ENCODE assay signal across 8 cellular contexts in the genomic region with DNA sequence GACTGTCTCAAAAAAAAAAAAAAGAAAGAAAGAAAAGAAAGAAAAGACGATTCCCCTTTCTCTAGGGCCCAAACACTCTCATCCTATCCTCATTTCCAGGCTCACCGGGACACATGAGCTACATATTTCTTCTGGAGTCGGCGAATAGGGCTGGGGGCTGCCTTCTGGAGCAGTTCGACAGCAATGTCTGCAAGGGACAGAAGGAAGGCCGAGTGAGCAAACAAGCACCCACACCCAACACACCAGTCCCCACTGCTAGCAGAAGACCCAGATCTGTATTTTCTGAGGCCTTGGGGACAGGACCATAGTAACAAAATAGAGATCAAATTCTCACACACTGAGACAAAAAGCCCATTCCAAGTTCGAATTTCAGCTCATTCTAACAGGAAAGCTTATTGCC. TPM values are rescaled to one million over a fixed set of nuclear protein-coding genes. Genes with fewer than 3 reads are reported as not detected.
A peak's percentile ranks its signal among the peaks of the same experiment; 100 is the strongest.
DNase-seq lines count a peak whose midpoint lies in the region; ATAC-seq and TF ChIP-seq lines count a peak whose summit lies in the region.

No MANE protein-coding gene starts in this region.

- peaks cover 20% of the 10 kb centered on the region for H4K20me1 ChIP-seq in IMR-90 (ENCODE audit: insufficient read depth, low read length)
- H4K20me1 ChIP-seq in mammary epithelial cell (ENCODE audit: insufficient read depth, low read length): no peaks in the 10 kb centered on the region

- DNase-seq in AG04450 (ENCODE audit: low read depth, low spot score) (no peak), IMR-90 (no peak), mammary epithelial cell (no peak), HK-2 (ENCODE audit: unreplicated experiment) (no peak), HUDEP-2 (lab: John Stamatoyannopoulos, UW; ENCODE audit: unreplicated experiment in 76 of 76) (no peak), dedifferentiated amniotic fluid mesenchymal stem cell (ENCODE audit: extremely low spot score) (no peak)
- DNase-seq in naive thymus-derived CD8-positive, alpha-beta T cell: no peak
- no peak for DNase-seq in stimulated activated CD4-positive, alpha-beta T cell treated with anti-CD3 and anti-CD28 coated beads, Interleukin-4, amount 100 ng/mL, for 24 hours

- H3K4me1 ChIP-seq in IMR-90 (ENCODE audit: control insufficient read depth, insufficient read depth, low read length): peaks cover 8% of the 10 kb centered on the region; the same call in 1 of the 2 replicates
- H3K4me1 ChIP-seq in mammary epithelial cell (ENCODE audit: insufficient read depth, low read length): peaks cover 28% of the 10 kb centered on the region

- H4K91ac ChIP-seq in IMR-90 (ENCODE audit: insufficient read depth, low read depth, low read length): no peak overlapping the region

- dilution Hi-C loops in IMR-90 (cut with HindIII; ENCODE audit: low sequenced_read_pairs, unreplicated experiment) (no loop called here), mammary epithelial cell (cut with HindIII; ENCODE audit: low sequenced_read_pairs) (no loop called here)

- CTCF ChIA-PET in AG04450 (lab: Charles Lee) (interaction anchor here (0.6 to 5.0 kb wide), 10 partner anchors 9 to 226 kb away, joined by 3 to 50 read pairs (median 4); a partner anchor contains a TSS), IMR-90 (lab: Yijun Ruan, JAX) (interaction anchor here (0.6 to 1.4 kb wide), 5 partner anchors 120 to 520 kb away, joined by 3 to 5 read pairs (median 3); no protein-coding TSS in a partner anchor), mammary epithelial cell (lab: Charles Lee; ENCODE audit: low non-redundant PET) (interaction anchor here (0.6 kb wide), 1 partner anchor 42 kb away, joined by 5 read pairs; no protein-coding TSS in a partner anchor)

- H2BK120ac ChIP-seq in IMR-90 (ENCODE audit: low read depth, low read length): no peak overlapping the region

- H4K8ac ChIP-seq in IMR-90 (ENCODE audit: low read depth in 2 of 2, low read length in 2 of 2): no peak overlapping the region

- H3K4me3 ChIP-seq in AG04450 (ENCODE audit: low read depth, low read length) (peak overlapping the region; percentile 94), IMR-90 (ENCODE audit: insufficient read depth, low read depth, low read length) (no peak overlapping the region), mammary epithelial cell (replicated peaks in 1 of 3; ENCODE audit: insufficient read depth in 1 of 3, low read depth in 2 of 3, low read length in 3 of 3) (peak overlapping the region; percentile 83 to 89 (median 86))

- H3K27me3 ChIP-seq in AG04450 (ENCODE audit: control insufficient read depth, insufficient read depth, low read length): no peaks in the 10 kb centered on the region
- H3K27me3 ChIP-seq in IMR-90 (ENCODE audit: control insufficient read depth, insufficient read depth, low read length): no peaks in the 10 kb centered on the region
- no peaks in the 10 kb centered on the region for H3K27me3 ChIP-seq in mammary epithelial cell (ENCODE audit: insufficient read depth, low read length)

- H2BK15ac ChIP-seq in IMR-90 (ENCODE audit: low read depth, low read length): no peak overlapping the region

- no peak overlapping the region for H3K4ac ChIP-seq in IMR-90 (ENCODE audit: low read depth, low read length)

- H3K4me2 ChIP-seq in IMR-90 (ENCODE audit: low read depth, low read length) (no peak overlapping the region), mammary epithelial cell (ENCODE audit: insufficient read depth, low read depth, low read length) (peak overlapping the region; percentile 93)

- no peak for TF ChIP-seq RAD21 in IMR-90 (IDR thresholded peaks at IDR 0.05; ENCODE audit: low read length)

- no peak for TF ChIP-seq POLR2A in IMR-90 (IDR thresholded peaks at IDR 0.05; ENCODE audit: low read depth, low read length)

- H3K18ac ChIP-seq in IMR-90 (ENCODE audit: low read depth, low read length): no peak overlapping the region

- in situ Hi-C loops in IMR-90 (cut with MboI; ENCODE audit: low sequenced_read_pairs) (no loop called here), mammary epithelial cell (cut with MboI; ENCODE audit: low sequenced_read_pairs in 2 of 2) (loop anchor here in 1 of 2 donors (10.0 kb wide), 1 partner anchor 99 kb away; a partner anchor contains a TSS)

- H3K36me3 ChIP-seq in IMR-90 (ENCODE audit: control insufficient read depth, insufficient read depth, low read length) (peaks cover 28% of the 10 kb centered on the region), mammary epithelial cell (ENCODE audit: insufficient read depth, low read length) (peaks cover 2% of the 10 kb centered on the region)

- H4K5ac ChIP-seq in IMR-90 (ENCODE audit: low read depth, low read length): no peak overlapping the region

- H3K27me3 Mint-ChIP-seq in naive thymus-derived CD8-positive, alpha-beta T cell: no peaks in the 10 kb centered on the region

- no peak for TF ChIP-seq CTCF in AG04450 (IDR thresholded peaks at IDR 0.05; ENCODE audit: low read depth, low read length)
- no peak for TF ChIP-seq CTCF in IMR-90 (conservative IDR thresholded peaks at IDR 0.05; ENCODE audit: low read depth, low read length)
- no peak for TF ChIP-seq CTCF in mammary epithelial cell (conservative IDR thresholded peaks at IDR 0.05 in 1 of 2, IDR thresholded peaks at IDR 0.05 in 1 of 2; ENCODE audit: extremely low read depth in 1 of 2, insufficient read depth in 1 of 2, low read depth in 1 of 2, low read length in 2 of 2)

- no peak overlapping the region for H2BK5ac ChIP-seq in IMR-90 (ENCODE audit: low read depth, low read length, poor library complexity, severe bottlenecking)

- H2AK5ac ChIP-seq in IMR-90 (ENCODE audit: low read depth, low read length): no peak overlapping the region

- H3K23ac ChIP-seq in IMR-90 (ENCODE audit: low read depth, low read length): peak overlapping the region; percentile 59; the same call in 1 of the 2 replicates

- H3K36me3 Mint-ChIP-seq in naive thymus-derived CD8-positive, alpha-beta T cell: peaks cover 5 to 50% (median 8%) of the 10 kb centered on the region in 3 donors

- H3K9me3 ChIP-seq in AG04450 (ENCODE audit: control insufficient read depth, insufficient read depth, low read length): no peaks in the 10 kb centered on the region; the same call in 1 of the 2 replicates
- no peaks in the 10 kb centered on the region for H3K9me3 ChIP-seq in IMR-90 (ENCODE audit: control insufficient read depth, insufficient read depth, low read length)
- no peaks in the 10 kb centered on the region for H3K9me3 ChIP-seq in mammary epithelial cell (replicated peaks; ENCODE audit: insufficient read depth, low read length)

- 0 out of 2 replicates have a peak, but pooled peaks cover 6% of the 10 kb centered on the region for H3K9me1 ChIP-seq in IMR-90 (ENCODE audit: insufficient read depth, low read length)

- H3K79me1 ChIP-seq in IMR-90 (ENCODE audit: low read depth in 1 of 2, low read length in 2 of 2): peaks cover 21 to 41% of the 10 kb centered on the region in 2 experiments

- H3K27ac Mint-ChIP-seq in naive thymus-derived CD8-positive, alpha-beta T cell: peak overlapping the region in 9 of 10 donors; percentile 82 to 99 (median 91)

- H2AFZ ChIP-seq in IMR-90 (replicated peaks; ENCODE audit: low read length, poor library complexity) (no peak overlapping the region), mammary epithelial cell (ENCODE audit: low read depth, low read length) (no peak overlapping the region)

- H2BK20ac ChIP-seq in IMR-90 (ENCODE audit: low read depth, low read length): no peak overlapping the region

- no peak overlapping the region for H3K14ac ChIP-seq in IMR-90 (replicated peaks; ENCODE audit: low read depth, low read length)

- no peak overlapping the region for H3K56ac ChIP-seq in IMR-90 (ENCODE audit: extremely low read depth, insufficient read depth, low read length)

- BruUV-seq in IMR-90 (replicated peaks; lab: Mats Ljungman, UMichigan): no TSS peak
- BruUV-seq in mammary epithelial cell (replicated peaks; lab: Mats Ljungman, UMichigan): no TSS peak

- H3K9ac ChIP-seq in IMR-90 (ENCODE audit: low read depth, low read length): no peak overlapping the region
- no peak overlapping the region for H3K9ac ChIP-seq in mammary epithelial cell (ENCODE audit: insufficient read depth, low read length)

- no CpG with 5 or more reads among the region's 7 CpGs for WGBS in IMR-90 (ENCODE audit: extremely low coverage in 2 of 2, insufficient read length in 1 of 2), 2 experiments
- 73% methylated on average over 7 of the region's 7 CpGs for WGBS in mammary epithelial cell (ENCODE audit: low coverage, missing lambda C conversion rate)

- H2AK9ac ChIP-seq in IMR-90 (replicated peaks; ENCODE audit: low read depth, low read length, poor library complexity): no peak overlapping the region

- no peak for ATAC-seq in IMR-90 (ENCODE audit: low read depth)
- ATAC-seq in naive thymus-derived CD8-positive, alpha-beta T cell: no peak

- peaks cover 40 to 66% (median 62%) of the 10 kb centered on the region in 4 donors for H3K4me1 Mint-ChIP-seq in naive thymus-derived CD8-positive, alpha-beta T cell

- POLR2A ChIA-PET in AG04450 (lab: Yijun Ruan, JAX) (interaction anchor here (1.2 kb wide), 1 partner anchor 17 kb away, joined by 3 read pairs; no protein-coding TSS in a partner anchor), IMR-90 (lab: Charles Lee; ENCODE audit: unreplicated experiment) (no interaction called here)
- POLR2A ChIA-PET in naive thymus-derived CD8-positive, alpha-beta T cell (lab: Charles Lee): interaction anchor here (0.7 to 18.9 kb wide), 14 partner anchors 9 to 465 kb away, joined by 3 to 674 read pairs (median 12); a partner anchor contains a TSS

- intact Hi-C loops in IMR-90 (cut with micrococcal nuclease) (loop anchor here (5.0 kb wide), 2 partner anchors 102 to 212 kb away; a partner anchor contains a TSS), mammary epithelial cell (cut with micrococcal nuclease) (loop anchor here (5.0 kb wide), 1 partner anchor 177 kb away; no protein-coding TSS in a partner anchor)

- H3K79me2 ChIP-seq in mammary epithelial cell (ENCODE audit: insufficient read depth, low read length): peaks cover 44% of the 10 kb centered on the region

- H3K9me3 Mint-ChIP-seq in naive thymus-derived CD8-positive, alpha-beta T cell: no peaks in the 10 kb centered on the region

- peak overlapping the region; percentile 82 to 98 (median 96) for H3K4me3 Mint-ChIP-seq in naive thymus-derived CD8-positive, alpha-beta T cell

- H3K27ac ChIP-seq in AG04450 (ENCODE audit: low read depth, low read length): no peak overlapping the region
- no peak overlapping the region for H3K27ac ChIP-seq in IMR-90 (ENCODE audit: insufficient read depth, low read length)
- no peak overlapping the region for H3K27ac ChIP-seq in mammary epithelial cell (ENCODE audit: insufficient read depth, low read depth, low read length)

RNA-seq across cellular contexts. Expression of a gene that starts 1.2 kb away (rescaled TPM):
- polyA plus RNA-seq in AG04450 (2011; rRNA removed) (28.0 and 29.9 TPM in 2 replicates), IMR-90 (2012; rRNA removed) (29.2 and 31.9 TPM in 2 replicates), mammary epithelial cell (35.9 TPM)
- polyA minus RNA-seq in AG04450 (2011; rRNA and poly(A)+ RNA removed): 12.5 and 17.9 TPM in 2 replicates
- total RNA-seq in IMR-90 (2012; rRNA removed) (11.1 and 11.9 TPM in 2 replicates), mammary epithelial cell (10 to 100 TPM; 30.2 to 42.5 TPM)
- 43.8 and 49.1 TPM in 2 replicates for polyA plus RNA-seq in IMR-90 (2012; cell fraction: cytosol; rRNA removed)
- 63.8 and 73.9 TPM in 2 replicates for polyA plus RNA-seq in IMR-90 (2012; cell fraction: nucleus; rRNA removed; ENCODE audit: low replicate concordance)
- polyA minus RNA-seq in mammary epithelial cell: 22.3 TPM
- total RNA-seq in naive thymus-derived CD8-positive, alpha-beta T cell: 10 to 100 TPM; 59.1 to 64.1 TPM
- 10 to 100 TPM; 45.8 to 59.8 (median 50.4) TPM for polyA plus RNA-seq in naive thymus-derived CD8-positive, alpha-beta T cell

RNA-seq across cellular contexts. Expression of a gene that starts 2.6 kb away (rescaled TPM):
- polyA plus RNA-seq in AG04450 (2011; rRNA removed) (71.7 and 78.7 TPM in 2 replicates), IMR-90 (2012; rRNA removed) (45.1 and 45.2 TPM in 2 replicates), mammary epithelial cell (74.1 TPM)
- polyA minus RNA-seq in AG04450 (2011; rRNA and poly(A)+ RNA removed): 97.0 and 122 TPM in 2 replicates
- total RNA-seq in IMR-90 (2012; rRNA removed) (39.2 and 51.1 TPM in 2 replicates), mammary epithelial cell (10 to 100 TPM; 56.1 to 73.5 TPM)
- polyA plus RNA-seq in IMR-90 (2012; cell fraction: cytosol; rRNA removed): 29.0 and 35.1 TPM in 2 replicates
- 54.0 and 55.9 TPM in 2 replicates for polyA plus RNA-seq in IMR-90 (2012; cell fraction: nucleus; rRNA removed; ENCODE audit: low replicate concordance)
- polyA minus RNA-seq in mammary epithelial cell: 109 TPM
- total RNA-seq in naive thymus-derived CD8-positive, alpha-beta T cell: 100 to 1,000 TPM; 110 to 113 TPM
- polyA plus RNA-seq in naive thymus-derived CD8-positive, alpha-beta T cell: 10 to 100 TPM; 52.0 to 64.3 (median 57.6) TPM

RNA-seq across cellular contexts. Expression of a gene that starts 5.7 kb away (rescaled TPM):
- polyA plus RNA-seq in AG04450 (2011; rRNA removed) (0.26 and 0.53 TPM in 2 replicates), IMR-90 (2012; rRNA removed) (0.43 and 0.65 TPM in 2 replicates), mammary epithelial cell (0.59 TPM)
- 0.70 and 0.78 TPM in 2 replicates for polyA minus RNA-seq in AG04450 (2011; rRNA and poly(A)+ RNA removed)
- total RNA-seq in IMR-90 (2012; rRNA removed) (under 0.01 and 0.18 TPM in 2 replicates), mammary epithelial cell (1 to 10 TPM; 2.5 to 2.7 TPM)
- polyA plus RNA-seq in IMR-90 (2012; cell fraction: cytosol; rRNA removed): 0.04 and 0.13 TPM in 2 replicates
- polyA plus RNA-seq in IMR-90 (2012; cell fraction: nucleus; rRNA removed; ENCODE audit: low replicate concordance): 6.7 and 8.4 TPM in 2 replicates
- not detected for polyA minus RNA-seq in mammary epithelial cell
- 1 to 10 TPM; 2.7 to 3.3 TPM for total RNA-seq in naive thymus-derived CD8-positive, alpha-beta T cell
- not detected for polyA plus RNA-seq in naive thymus-derived CD8-positive, alpha-beta T cell

RNA-seq across cellular contexts. Expression of a gene that starts 14.9 kb away (rescaled TPM):
- 21.9 and 22.9 TPM in 2 replicates for polyA plus RNA-seq in AG04450 (2011; rRNA removed)
- 28.4 and 31.9 TPM in 2 replicates for polyA minus RNA-seq in AG04450 (2011; rRNA and poly(A)+ RNA removed)
- 15.3 and 23.1 TPM in 2 replicates for total RNA-seq in IMR-90 (2012; rRNA removed)
- polyA plus RNA-seq in IMR-90 (2012; rRNA removed): 11.9 and 12.5 TPM in 2 replicates
- 6.0 and 11.9 TPM in 2 replicates for polyA plus RNA-seq in IMR-90 (2012; cell fraction: cytosol; rRNA removed)
- 2.5 and 9.5 TPM in 2 replicates for polyA plus RNA-seq in IMR-90 (2012; cell fraction: nucleus; rRNA removed; ENCODE audit: low replicate concordance)
- total RNA-seq in mammary epithelial cell: 10 to 100 TPM; 10.4 to 13.3 TPM
- polyA plus RNA-seq in mammary epithelial cell: 14.6 TPM
- polyA minus RNA-seq in mammary epithelial cell: 5.1 TPM
- total RNA-seq in naive thymus-derived CD8-positive, alpha-beta T cell: 10 to 100 TPM; 17.0 to 20.1 TPM
- 10 to 100 TPM; 16.6 to 29.1 (median 23.0) TPM for polyA plus RNA-seq in naive thymus-derived CD8-positive, alpha-beta T cell

RNA-seq across cellular contexts. Expression of a gene that starts 31.1 kb away (rescaled TPM):
- polyA plus RNA-seq in AG04450 (2011; rRNA removed): 24.5 and 29.6 TPM in 2 replicates
- polyA minus RNA-seq in AG04450 (2011; rRNA and poly(A)+ RNA removed): 18.3 and 33.2 TPM in 2 replicates
- 21.9 and 25.5 TPM in 2 replicates for total RNA-seq in IMR-90 (2012; rRNA removed)
- polyA plus RNA-seq in IMR-90 (2012; rRNA removed): 38.3 and 43.0 TPM in 2 replicates
- 37.3 and 38.0 TPM in 2 replicates for polyA plus RNA-seq in IMR-90 (2012; cell fraction: cytosol; rRNA removed)
- polyA plus RNA-seq in IMR-90 (2012; cell fraction: nucleus; rRNA removed; ENCODE audit: low replicate concordance): 119 and 135 TPM in 2 replicates
- 10 to 100 TPM; 23.7 to 33.8 TPM for total RNA-seq in mammary epithelial cell
- 32.0 TPM for polyA plus RNA-seq in mammary epithelial cell
- 41.3 TPM for polyA minus RNA-seq in mammary epithelial cell
- 10 to 100 TPM; 69.6 to 81.9 TPM for total RNA-seq in naive thymus-derived CD8-positive, alpha-beta T cell
- 10 to 100 TPM; 78.1 to 85.1 (median 78.1) TPM for polyA plus RNA-seq in naive thymus-derived CD8-positive, alpha-beta T cell
